8 cellular contexts compared by ENCODE assay signal in genomic region chr4:54440394-54441223, GRCh38.
DNase-seq lines count a peak whose midpoint lies in the region; ATAC-seq, FAIRE-seq and TF ChIP-seq lines count a peak whose summit lies in the region.

No MANE protein-coding gene starts in this region.

- H3K27ac Mint-ChIP-seq in astrocyte (ENCODE audit: unreplicated experiment), result no peak overlapping the region

- no peaks in the 10 kb centered on the region for H3K79me2 ChIP-seq in astrocyte (ENCODE audit: insufficient read depth, low read length)

- H3K27me3 Mint-ChIP-seq in astrocyte (ENCODE audit: low read depth, unreplicated experiment), result no peaks in the 10 kb centered on the region

- no peak for ATAC-seq in thoracic aorta (ENCODE audit: insufficient number of reproducible peaks, low FRiP score, low read depth)
- no peak for ATAC-seq in HG03025 (IDR thresholded peaks at IDR 0.05; ENCODE audit: low FRiP score, unreplicated experiment)
- no peak for ATAC-seq in esophagus mucosa

- DNase-seq in ELF-1 (ENCODE audit: low read depth, low spot score) (peak; percentile 10), LoVo (ENCODE audit: low spot score) (peak; percentile 29), astrocyte (ENCODE audit: low read depth) (peak; percentile 4), iPS-NIHi11 (ENCODE audit: low spot score) (peak; percentile 27), thoracic aorta (ENCODE audit: low spot score) (no peak), DMS79 (lab: John Stamatoyannopoulos, UW) (no peak)

- H3K27me3 ChIP-seq in astrocyte (ENCODE audit: insufficient read depth, low read length) (peaks cover 2% of the 10 kb centered on the region), thoracic aorta (replicated peaks; ENCODE audit: insufficient read depth) (no peaks in the 10 kb centered on the region)

- H3K9me3 Mint-ChIP-seq in astrocyte (ENCODE audit: unreplicated experiment), result no peaks in the 10 kb centered on the region

- peak overlapping the region; percentile 42 for H3K4me2 ChIP-seq in astrocyte (ENCODE audit: low read length)

- H3K4me3 ChIP-seq in astrocyte (ENCODE audit: insufficient read depth, low read depth, low read length) (no peak overlapping the region), thoracic aorta (peak overlapping the region; percentile 19)

- no peak for FAIRE-seq in astrocyte (lab: Jason Lieb, UNC)

- no peaks in the 10 kb centered on the region for H3K36me3 Mint-ChIP-seq in astrocyte (ENCODE audit: low read depth, unreplicated experiment)

- H3K4me3 Mint-ChIP-seq in astrocyte (ENCODE audit: unreplicated experiment), result no peak overlapping the region

- H3K4me1 ChIP-seq in astrocyte (ENCODE audit: insufficient read depth, low read length), result no peaks in the 10 kb centered on the region
- H3K4me1 ChIP-seq in thoracic aorta (ENCODE audit: control insufficient read depth in 1 of 2, low read depth in 2 of 2), result no peaks in the 10 kb centered on the region

- no peak overlapping the region for H3K9ac ChIP-seq in astrocyte (ENCODE audit: low read length)

- H3K4me1 Mint-ChIP-seq in astrocyte (ENCODE audit: low read depth, unreplicated experiment), result no peaks in the 10 kb centered on the region

- H3K9me3 ChIP-seq in astrocyte (ENCODE audit: insufficient read depth, low read depth, low read length), result no peaks in the 10 kb centered on the region
- H3K9me3 ChIP-seq in thoracic aorta, result no peaks in the 10 kb centered on the region

- no peak overlapping the region for H3K27ac ChIP-seq in astrocyte (ENCODE audit: low read depth, low read length)
- no peak overlapping the region for H3K27ac ChIP-seq in thoracic aorta

- H4K20me1 ChIP-seq in astrocyte (ENCODE audit: insufficient read depth, low read length), result no peaks in the 10 kb centered on the region

- no peak overlapping the region for H2AFZ ChIP-seq in astrocyte (ENCODE audit: low read depth, low read length)

- no peaks in the 10 kb centered on the region for H3K36me3 ChIP-seq in astrocyte (ENCODE audit: insufficient read depth, low read length)
- no peaks in the 10 kb centered on the region for H3K36me3 ChIP-seq in thoracic aorta

- TF ChIP-seq CTCF in astrocyte (IDR thresholded peaks at IDR 0.05; ENCODE audit: insufficient read depth, low read depth, low read length), result peak; percentile 63
- TF ChIP-seq CTCF in thoracic aorta (IDR thresholded peaks at IDR 0.05), result peak; percentile 49

Comparison
In these comparisons a context has a peak if more than half of its experiments do, and no peak if none do; other contexts are left out.
1. DNase-seq: peak in ELF-1 (single experiment), LoVo (single experiment), astrocyte (single experiment) and iPS-NIHi11 (single experiment); none in thoracic aorta (single experiment) and DMS79 (single experiment).